In the genomic region with DNA sequence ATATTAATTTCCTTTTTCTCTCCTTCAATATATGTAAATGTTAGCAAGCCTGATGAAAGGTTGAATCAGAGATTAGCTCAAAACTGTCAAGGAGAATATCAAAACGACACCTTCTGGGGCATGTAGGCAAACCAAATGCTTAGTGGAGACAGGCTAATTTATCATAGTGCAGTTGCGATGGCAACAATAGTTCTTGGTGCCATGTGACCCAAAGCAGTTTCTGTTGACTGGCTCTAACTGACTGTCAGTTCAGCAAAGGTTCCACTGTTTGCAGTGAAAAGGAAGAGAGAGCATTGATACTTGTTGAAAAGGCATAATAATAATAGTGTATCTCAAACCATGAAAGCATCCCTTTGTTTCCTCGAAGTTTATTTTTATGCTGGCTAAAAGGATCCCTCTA, we compare ENCODE assay signal across 17 cellular contexts.
DNase-seq lines count a peak whose midpoint lies in the region; ATAC-seq lines count a peak whose summit lies in the region.
"Had no signal": no experiment of that assay in that cellular context is flagged by ENCODE, and none has a peak within 500 bp of the region (broad histone marks: within the 10 kb centered on the region; RNA-seq: fewer than 3 reads in every experiment).

No MANE protein-coding gene starts in this region.

- ATAC-seq in GM18870 (IDR thresholded peaks at IDR 0.05; ENCODE audit: unreplicated experiment), result no peak
- ATAC-seq in HG03442 (IDR thresholded peaks at IDR 0.05; ENCODE audit: unreplicated experiment), result no peak
- ATAC-seq in GM21390 (IDR thresholded peaks at IDR 0.05; ENCODE audit: unreplicated experiment), result no peak
- ATAC-seq: activated naive CD8-positive, alpha-beta T cell treated with anti-CD3 and anti-CD28 coated beads, Interleukin-2, amount 50 U/mL, for 24 hours had no signal

- DNase-seq in COLO829 (ENCODE audit: low spot score), result peak; percentile 91
- peak; percentile 68 for DNase-seq in NCI-H2081 treated with DMSO at 0.1 percent for 48 hours (lab: John Stamatoyannopoulos, UW)
- peak; percentile 6 for DNase-seq in amniotic epithelial cell (ENCODE audit: low read depth)
- peak; percentile 17 for DNase-seq in kidney tubule cell (ENCODE audit: low spot score)
- DNase-seq in germinal center (ENCODE audit: low spot score), result no peak
- DNase-seq: ACHN; activated CD4-positive, alpha-beta T cell treated with anti-CD3 and anti-CD28 coated beads for 4 hours; activated naive CD8-positive, alpha-beta T cell treated with anti-CD3 and anti-CD28 coated beads, Interleukin-2, amount 50 U/mL, for 24 hours; esophagus squamous epithelium; H9; NCI-H345; ovary; stimulated activated CD4-positive, alpha-beta T cell treated with anti-CD3 and anti-CD28 coated beads, Interleukin-12 subunit alpha, Interleukin-12 subunit beta, amount 100 ng/mL, for 4 hours; T-helper 2 cell had no signal
